1 cellular context compared by ENCODE assay signal in genomic region chr5:104189909-104190308, GRCh38.
A peak's percentile ranks its signal among the peaks of the same experiment; 100 is the strongest.
TF ChIP-seq lines count a peak whose summit lies in the region.

No MANE protein-coding gene starts in this region.

TF ChIP-seq in K562, 482 proteins besides CTCF, POLR2A, EP300 and RAD21 (continued from another document):
- peak; percentile 49; the same call in 1 of the 2 replicates for TF ChIP-seq CHAMP1 (IDR thresholded peaks at IDR 0.05)
- TF ChIP-seq MNT (conservative IDR thresholded peaks at IDR 0.05), result peak in 1 of 2 experiments; percentile 35; a peak in 1 of 4 replicates
- no peak for TF ChIP-seq POLR3G (IDR thresholded peaks at IDR 0.05; ENCODE audit: extremely low read depth, insufficient read length, insufficient replicate concordance)
- peak; percentile 59 to 60; a peak in 1 of 4 replicates for TF ChIP-seq TRIM24 (IDR thresholded peaks at IDR 0.05)
- TF ChIP-seq ZNF175 (CRISPR knock-in tag; IDR thresholded peaks at IDR 0.05; ENCODE audit: low read depth), result peak; percentile 72; the same call in 1 of the 2 replicates
- 0 out of 2 replicates have a peak, but pooled peaks have one; percentile 46 for TF ChIP-seq ETV1 (tag; conservative IDR thresholded peaks at IDR 0.05; ENCODE audit: low read depth)
- peak; percentile 61 for TF ChIP-seq ARID1B (IDR thresholded peaks at IDR 0.05)
- TF ChIP-seq SMARCA4 (IDR thresholded peaks at IDR 0.05), result peak; percentile 47
- no peak; the same call in 1 of the 2 replicates for TF ChIP-seq GABPA (tag; conservative IDR thresholded peaks at IDR 0.05; ENCODE audit: low read depth)
- TF ChIP-seq POLR2H (tag; IDR thresholded peaks at IDR 0.05; ENCODE audit: low read depth), result 0 out of 2 replicates have a peak, but pooled peaks have one; percentile 28
- TF ChIP-seq ZNF717 (CRISPR knock-in tag; IDR thresholded peaks at IDR 0.05), result no peak
- 0 out of 2 replicates have a peak, but pooled peaks have one; percentile 24 for TF ChIP-seq ZNF589 (CRISPR knock-in tag; IDR thresholded peaks at IDR 0.05; ENCODE audit: low read depth)
- TF ChIP-seq ZKSCAN1 (IDR thresholded peaks at IDR 0.05; ENCODE audit: low read depth, low read length), result no peak
- peak; percentile 46; the same call in 1 of the 2 replicates for TF ChIP-seq SMARCE1 (IDR thresholded peaks at IDR 0.05)
- peak; percentile 58; the same call in 1 of the 2 replicates for TF ChIP-seq MGA (IDR thresholded peaks at IDR 0.05)
- peak; percentile 88 for TF ChIP-seq JUND (IDR thresholded peaks at IDR 0.05; ENCODE audit: borderline replicate concordance, low read depth, low read length)
- peak; percentile 83; the same call in 1 of the 3 replicates for TF ChIP-seq JUND (tag; IDR thresholded peaks at IDR 0.05; ENCODE audit: borderline replicate concordance, low read depth, low read length)
- TF ChIP-seq ATF3 (IDR thresholded peaks at IDR 0.05), result peak; percentile 75
- TF ChIP-seq ATF3 (CRISPR knock-in tag; conservative IDR thresholded peaks at IDR 0.05), result no peak
- peak; percentile 1 for TF ChIP-seq RBM25 (IDR thresholded peaks at IDR 0.05; ENCODE audit: low read depth, low read length, severe bottlenecking)
- no peak for TF ChIP-seq ZNF384 (IDR thresholded peaks at IDR 0.05; ENCODE audit: low read depth, low read length)
- TF ChIP-seq BHLHE40 (IDR thresholded peaks at IDR 0.05; ENCODE audit: low read length), result peak; percentile 6; the same call in 1 of the 2 replicates
- no peak for TF ChIP-seq EP400 (IDR thresholded peaks at IDR 0.05)
- TF ChIP-seq FOXM1 (IDR thresholded peaks at IDR 0.05; ENCODE audit: low read depth), result 0 out of 2 replicates have a peak, but pooled peaks have one; percentile 36
- TF ChIP-seq FOXM1 (CRISPR knock-in tag; IDR thresholded peaks at IDR 0.05; ENCODE audit: low read depth), result no peak
- TF ChIP-seq HNRNPK (IDR thresholded peaks at IDR 0.05; ENCODE audit: low read depth, low read length, poor library complexity, severe bottlenecking), result no peak
- TF ChIP-seq FOSL1 (tag; conservative IDR thresholded peaks at IDR 0.05), result peak; percentile 89
- TF ChIP-seq KLF1 (tag; IDR thresholded peaks at IDR 0.05), result no peak
- TF ChIP-seq ZNF449 (CRISPR knock-in tag; IDR thresholded peaks at IDR 0.05), result no peak
